Comparison of ENCODE assay signal across 33 cellular contexts in the genomic region with DNA sequence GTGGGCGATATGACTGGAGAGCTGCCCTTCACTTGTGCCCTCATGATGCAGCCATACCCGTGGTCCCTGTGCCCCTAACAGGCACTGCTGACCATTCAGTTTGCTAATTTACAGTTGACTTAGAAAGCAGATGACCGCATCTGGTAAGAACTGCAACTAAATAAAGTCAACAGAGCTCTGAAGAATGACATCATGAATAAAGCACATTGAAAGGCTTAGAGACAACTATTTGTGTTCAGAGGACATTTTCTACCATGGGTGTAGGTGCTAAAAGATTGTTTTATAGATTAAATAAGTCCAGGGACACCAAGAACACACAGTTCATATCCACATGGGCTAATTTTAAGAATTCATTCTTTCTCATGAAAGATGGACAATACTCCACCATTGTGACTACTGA.
"Had no signal": no experiment of that assay in that cellular context is flagged by ENCODE, and none has a peak within 500 bp of the region (broad histone marks: within the 10 kb centered on the region; RNA-seq: fewer than 3 reads in every experiment).

No MANE protein-coding gene starts in this region.

- H3K36me3 ChIP-seq: brain microvascular endothelial cell, esophagus muscularis mucosa, gastrocnemius medialis, heart left ventricle, WERI-Rb-1 had no signal

- H3K27ac ChIP-seq: brain microvascular endothelial cell, esophagus muscularis mucosa, foreskin keratinocyte, gastrocnemius medialis, heart left ventricle, WERI-Rb-1 had no signal

- ATAC-seq: activated CD4-positive, alpha-beta T cell treated with anti-CD3 and anti-CD28 coated beads for 36 hours; activated CD4-positive, CD25-positive, alpha-beta regulatory T cell treated with anti-CD3 and anti-CD28 coated beads, Interleukin-2, amount 50 U/mL, for 24 hours; activated CD8-positive, alpha-beta memory T cell treated with anti-CD3 and anti-CD28 coated beads, Interleukin-2, amount 10 ng/mL, durations not matched to agents 7 days and 5 days; activated CD8-positive, alpha-beta T cell treated with anti-CD3 and anti-CD28 coated beads, Interleukin-2, amount 10 ng/mL, durations not matched to agents 7 days and 5 days; effector memory CD8-positive, alpha-beta T cell; foreskin keratinocyte; gastrocnemius medialis; heart left ventricle; T-helper 17 cell had no signal

- H3K9me3 ChIP-seq: esophagus muscularis mucosa, gastrocnemius medialis, heart left ventricle had no signal

- DNase-seq: activated B cell treated with CpG ODN at 0.5 μM for 24 hours; activated CD4-positive, alpha-beta memory T cell treated with anti-CD3 and anti-CD28 coated beads for 36 hours; activated CD4-positive, alpha-beta T cell treated with anti-CD3 and anti-CD28 coated beads for 36 hours; activated CD4-positive, alpha-beta T cell treated with anti-CD3 and anti-CD28 coated beads, Interleukin-2, amount 10 ng/mL, durations not matched to agents 24 days and 14 days; activated CD8-positive, alpha-beta memory T cell treated with anti-CD3 and anti-CD28 coated beads, Interleukin-2, amount 10 ng/mL, durations not matched to agents 7 days and 5 days; activated CD8-positive, alpha-beta memory T cell treated with anti-CD3 and anti-CD28 coated beads, Interleukin-2, amount 50 U/mL, for 4 hours; activated CD8-positive, alpha-beta T cell treated with anti-CD3 and anti-CD28 coated beads, Interleukin-2, amount 10 ng/mL, durations not matched to agents 7 days and 5 days; activated effector memory CD4-positive, alpha-beta T cell treated with anti-CD3 and anti-CD28 coated beads, Interleukin-2, amount 50 U/mL, for 16 hours; activated naive CD4-positive, alpha-beta T cell treated with anti-CD3 and anti-CD28 coated beads for 36 hours; activated naive CD8-positive, alpha-beta T cell treated with anti-CD3 and anti-CD28 coated beads, Interleukin-2, amount 10 ng/mL, durations not matched to agents 7 days and 5 days; activated T-cell treated with anti-CD3 and anti-CD28 coated beads, Interleukin-2, amount 50 U/mL, for 1 hour; activated T-cell treated with anti-CD3 and anti-CD28 coated beads, Interleukin-2, amount 50 U/mL, for 48 hours; amniotic stem cell; anterior cingulate cortex; brain microvascular endothelial cell; caudate nucleus; cortex of kidney; dermis blood vessel endothelial cell; effector CD4-positive, alpha-beta T cell; effector memory CD8-positive, alpha-beta T cell; erythroblast; foreskin keratinocyte; gastrocnemius medialis; glutamatergic neuron; heart left ventricle; T-helper 17 cell; T1000; WERI-Rb-1 had no signal

- H3K4me1 ChIP-seq: esophagus muscularis mucosa, foreskin keratinocyte, gastrocnemius medialis had no signal

- H3K27me3 ChIP-seq: brain microvascular endothelial cell, esophagus muscularis mucosa, foreskin keratinocyte, heart left ventricle had no signal

- H3K4me3 ChIP-seq: esophagus muscularis mucosa, gastrocnemius medialis, heart left ventricle had no signal

- FAIRE-seq: astrocyte, bronchial epithelial cell, colon had no signal
